In genomic region chr1:56477164-56478111, GRCh38 we compare ENCODE assay signal across 8 cellular contexts.
DNase-seq lines count a peak whose midpoint lies in the region; ATAC-seq and TF ChIP-seq lines count a peak whose summit lies in the region.

No MANE protein-coding gene starts in this region.

- TF ChIP-seq EP300 in ovary (IDR thresholded peaks at IDR 0.05): no peak

- H3K36me3 Mint-ChIP-seq in WTC11: no peaks in the 10 kb centered on the region
- no peaks in the 10 kb centered on the region for H3K36me3 Mint-ChIP-seq in activated CD4-positive, alpha-beta T cell treated with anti-CD3 and anti-CD28 coated beads, Interleukin-2, amount 10 ng/mL, durations not matched to agents 24 days and 14 days (ENCODE audit: low read depth)

- peak overlapping the region; percentile 72 for H3K4me3 Mint-ChIP-seq in WTC11
- no peak overlapping the region for H3K4me3 Mint-ChIP-seq in activated CD4-positive, alpha-beta T cell treated with anti-CD3 and anti-CD28 coated beads, Interleukin-2, amount 10 ng/mL, durations not matched to agents 24 days and 14 days

- DNase-seq in GM06990 (ENCODE audit: extremely low read depth, insufficient read length) (peak; percentile 35), WTC11 (ENCODE audit: low spot score) (peak; percentile 56), heart right ventricle (peak; percentile 73 to 79), ovary (peak; percentile 82 to 91 (median 86)), SIG-M5 (lab: John Stamatoyannopoulos, UW) (no peak)
- DNase-seq in activated CD8-positive, alpha-beta memory T cell treated with anti-CD3 and anti-CD28 coated beads, Interleukin-2, amount 50 U/mL, for 48 hours: no peak
- DNase-seq in activated CD4-positive, alpha-beta T cell treated with anti-CD3 and anti-CD28 coated beads, Interleukin-2, amount 10 ng/mL, durations not matched to agents 24 days and 14 days: no peak

- H3K27ac Mint-ChIP-seq in WTC11: peak overlapping the region; percentile 78
- H3K27ac Mint-ChIP-seq in activated CD4-positive, alpha-beta T cell treated with anti-CD3 and anti-CD28 coated beads, Interleukin-2, amount 10 ng/mL, durations not matched to agents 24 days and 14 days: no peak overlapping the region

- peak; percentile 87 for ATAC-seq in WTC11
- peak; percentile 83 to 94 (median 89) for ATAC-seq in heart right ventricle
- ATAC-seq in GM21529 (IDR thresholded peaks at IDR 0.05; ENCODE audit: unreplicated experiment): no peak

- no peaks in the 10 kb centered on the region; the same call in none of the 2 replicates for H3K27me3 ChIP-seq in GM06990 (replicated peaks; ENCODE audit: control insufficient read depth, insufficient read depth, low read length)
- peaks cover 0 to 3% (median 0%) of the 10 kb centered on the region in 7 donors for H3K27me3 ChIP-seq in heart right ventricle
- no peaks in the 10 kb centered on the region for H3K27me3 ChIP-seq in ovary

- TF ChIP-seq CTCF in GM06990 (IDR thresholded peaks at IDR 0.05; ENCODE audit: insufficient read depth, low read length, poor library complexity, severe bottlenecking) (no peak), WTC11 (IDR thresholded peaks at IDR 0.05) (no peak), heart right ventricle (IDR thresholded peaks at IDR 0.05) (no peak), ovary (IDR thresholded peaks at IDR 0.05) (no peak)

- TF ChIP-seq POLR2A in ovary (IDR thresholded peaks at IDR 0.05): peak; percentile 34

- peaks cover 0 to 41% (median 14%) of the 10 kb centered on the region in 9 donors for H3K4me1 ChIP-seq in heart right ventricle
- H3K4me1 ChIP-seq in ovary (ENCODE audit: insufficient read depth): peaks cover 2% of the 10 kb centered on the region

- no peaks in the 10 kb centered on the region for H3K9me3 ChIP-seq in heart right ventricle
- no peaks in the 10 kb centered on the region for H3K9me3 ChIP-seq in ovary

- 3% methylated on average over 62 of the region's 62 CpGs for WGBS in heart right ventricle, 2 donors
- 3% methylated on average over 56 to 62 of the region's 62 CpGs for WGBS in ovary, 3 donors

- H3K27me3 Mint-ChIP-seq in WTC11 (ENCODE audit: low read depth): peaks cover 8% of the 10 kb centered on the region
- peaks cover 27% of the 10 kb centered on the region for H3K27me3 Mint-ChIP-seq in activated CD4-positive, alpha-beta T cell treated with anti-CD3 and anti-CD28 coated beads, Interleukin-2, amount 10 ng/mL, durations not matched to agents 24 days and 14 days

- H3K9me3 Mint-ChIP-seq in WTC11: no peaks in the 10 kb centered on the region
- no peaks in the 10 kb centered on the region for H3K9me3 Mint-ChIP-seq in activated CD4-positive, alpha-beta T cell treated with anti-CD3 and anti-CD28 coated beads, Interleukin-2, amount 10 ng/mL, durations not matched to agents 24 days and 14 days

- peak overlapping the region; percentile 72 to 97 (median 92) for H3K27ac ChIP-seq in heart right ventricle
- peak overlapping the region; percentile 81 to 99 for H3K27ac ChIP-seq in ovary

- H3K4me3 ChIP-seq in GM06990 (replicated peaks; ENCODE audit: low read depth, low read length): no peak overlapping the region
- peak overlapping the region; percentile 54 to 79 (median 68) for H3K4me3 ChIP-seq in heart right ventricle
- H3K4me3 ChIP-seq in ovary: peak overlapping the region; percentile 69

- intact Hi-C loops in heart right ventricle (cut with DNase I) (loop anchor here in 4 of 10 donors (1.0 to 10.0 kb wide), 4 partner anchors 63 to 102 kb away; partner anchors contain the start of gene PLPP3 (in 3 of the 4)), ovary (cut with DNase I) (loop anchor here in 2 of 4 donors (10.0 kb wide), 1 partner anchor 97 kb away; the partner anchor contains the start of gene PLPP3 (in 2 of the 2))
- intact Hi-C loops in activated CD4-positive, alpha-beta T cell treated with anti-CD3 and anti-CD28 coated beads, Interleukin-2, amount 10 ng/mL, durations not matched to agents 24 days and 14 days (cut with micrococcal nuclease): no loop called here

- CTCF ChIA-PET in WTC11 (lab: Charles Lee): interaction anchor here (0.6 to 0.9 kb wide), 3 partner anchors 11 to 102 kb away, joined by 3 to 5 read pairs (median 3); partner anchors contain the start of gene PLPP3

- H3K4me1 Mint-ChIP-seq in WTC11: peaks cover 16% of the 10 kb centered on the region
- H3K4me1 Mint-ChIP-seq in activated CD4-positive, alpha-beta T cell treated with anti-CD3 and anti-CD28 coated beads, Interleukin-2, amount 10 ng/mL, durations not matched to agents 24 days and 14 days: no peaks in the 10 kb centered on the region

- POLR2A ChIA-PET in WTC11 (lab: Charles Lee): interaction anchor here (1.0 to 1.3 kb wide), 2 partner anchors 20 to 22 kb away, joined by 4 to 5 read pairs; no protein-coding TSS in a partner anchor

- H3K36me3 ChIP-seq in GM06990 (ENCODE audit: control insufficient read depth, insufficient read depth, low read length): no peaks in the 10 kb centered on the region
- no peaks in the 10 kb centered on the region for H3K36me3 ChIP-seq in heart right ventricle
- no peaks in the 10 kb centered on the region for H3K36me3 ChIP-seq in ovary

TF ChIP-seq in WTC11, 78 proteins besides CTCF, POLR2A, EP300 and RAD21:
- no peak for TF ChIP-seq ZNF512 (CRISPR knock-in tag; IDR thresholded peaks at IDR 0.05; ENCODE audit: borderline replicate concordance)
- 0 out of 2 replicates have a peak, but pooled peaks have one; percentile 33 for TF ChIP-seq CREM (CRISPR knock-in tag; IDR thresholded peaks at IDR 0.05)
- no peak for TF ChIP-seq NR1H2 (CRISPR knock-in tag; IDR thresholded peaks at IDR 0.05)
- 0 out of 2 replicates have a peak, but pooled peaks have one; percentile 25 for TF ChIP-seq E2F5 (CRISPR knock-in tag; IDR thresholded peaks at IDR 0.05)
- no peak; the same call in 1 of the 2 replicates for TF ChIP-seq USF2 (CRISPR knock-in tag; IDR thresholded peaks at IDR 0.05)
- no peak for TF ChIP-seq NFE2L1 (CRISPR knock-in tag; IDR thresholded peaks at IDR 0.05)
- no peak for TF ChIP-seq ZMAT4 (CRISPR knock-in tag; IDR thresholded peaks at IDR 0.05)
- no peak for TF ChIP-seq HMGXB4 (CRISPR knock-in tag; IDR thresholded peaks at IDR 0.05)
- TF ChIP-seq FOXJ3 (CRISPR knock-in tag; IDR thresholded peaks at IDR 0.05; ENCODE audit: borderline replicate concordance): no peak
- TF ChIP-seq ZNF396 (CRISPR knock-in tag; IDR thresholded peaks at IDR 0.05; ENCODE audit: borderline replicate concordance): no peak
TF ChIP-seq in WTC11: peak in this region for 2.

Comparison
In these comparisons a context has a peak if more than half of its experiments do, and no peak if none do; other contexts are left out.
1. DNase-seq: peak in GM06990 (single experiment), WTC11 (single experiment), heart right ventricle (2 of 2) and ovary (5 of 5); none in activated CD8-positive, alpha-beta memory T cell treated with anti-CD3 and anti-CD28 coated beads, Interleukin-2, amount 50 U/mL, for 48 hours (single experiment), SIG-M5 (single experiment) and activated CD4-positive, alpha-beta T cell treated with anti-CD3 and anti-CD28 coated beads, Interleukin-2, amount 10 ng/mL, durations not matched to agents 24 days and 14 days (single experiment).